20 cellular contexts compared by ENCODE assay signal in genomic region chr7:33946094-33946699, GRCh38. TPM values are rescaled to one million over a fixed set of nuclear protein-coding genes. Genes with fewer than 3 reads are reported as not detected.
A peak's percentile ranks its signal among the peaks of the same experiment; 100 is the strongest.
DNase-seq lines count a peak whose midpoint lies in the region; ATAC-seq, FAIRE-seq and TF ChIP-seq lines count a peak whose summit lies in the region.
"Had no signal": no experiment of that assay in that cellular context is flagged by ENCODE, and none has a peak within 500 bp of the region (broad histone marks: within the 10 kb centered on the region; RNA-seq: fewer than 3 reads in every experiment).

No MANE protein-coding gene starts in this region.

- no peak overlapping the region for H2BK20ac ChIP-seq in IMR-90 (ENCODE audit: low read depth, low read length)

- no peaks in the 10 kb centered on the region for H3K36me3 ChIP-seq in IMR-90 (ENCODE audit: control insufficient read depth, insufficient read depth, low read length)
- H3K36me3 ChIP-seq in bronchial epithelial cell (ENCODE audit: control insufficient read depth, insufficient read depth, low read length), result no peaks in the 10 kb centered on the region
- H3K36me3 ChIP-seq in testis (ENCODE audit: low read depth, missing control alignments), result no peaks in the 10 kb centered on the region
- no peaks in the 10 kb centered on the region for H3K36me3 ChIP-seq in gastroesophageal sphincter
- H3K36me3 ChIP-seq: SJCRH30 had no signal

- CTCF ChIA-PET in IMR-90 (lab: Yijun Ruan, JAX), result interaction anchor here (0.8 kb wide), 1 partner anchor 13 kb away, joined by 3 read pairs; no protein-coding TSS in a partner anchor

- no peak overlapping the region for H4K5ac ChIP-seq in IMR-90 (ENCODE audit: low read depth, low read length)

- H3K9me3 ChIP-seq in IMR-90 (ENCODE audit: control insufficient read depth, insufficient read depth, low read length) (no peaks in the 10 kb centered on the region), testis (no peaks in the 10 kb centered on the region), gastroesophageal sphincter (no peaks in the 10 kb centered on the region)
- H3K9me3 ChIP-seq: A549, MG63, SJCRH30 had no signal

- no peak overlapping the region for H3K56ac ChIP-seq in IMR-90 (ENCODE audit: extremely low read depth, insufficient read depth, low read length)

- BruUV-seq in IMR-90 (replicated peaks; lab: Mats Ljungman, UMichigan), result no TSS peak

- 0 out of 2 replicates have a peak overlapping the region, but pooled peaks have one; percentile 33 for H2AK5ac ChIP-seq in IMR-90 (ENCODE audit: low read depth, low read length)

- no peak overlapping the region for H3K18ac ChIP-seq in IMR-90 (ENCODE audit: low read depth, low read length)

- POLR2A ChIA-PET in IMR-90 (lab: Charles Lee; ENCODE audit: unreplicated experiment), result no interaction called here

- no peak overlapping the region for H3K23ac ChIP-seq in IMR-90 (ENCODE audit: low read depth, low read length)

- H4K8ac ChIP-seq in IMR-90 (ENCODE audit: low read depth in 2 of 2, low read length in 2 of 2), result no peak overlapping the region

- H4K91ac ChIP-seq in IMR-90 (ENCODE audit: insufficient read depth, low read depth, low read length), result no peak overlapping the region

- no peak for TF ChIP-seq EP300 in gastroesophageal sphincter (IDR thresholded peaks at IDR 0.05)

- DNase-seq in G401 (ENCODE audit: low spot score) (peak; percentile 52), IMR-90 (no peak), bronchial epithelial cell (ENCODE audit: low read depth) (peak; percentile 79), head of caudate nucleus (peak in 30 of 42 donors; percentile 19 to 73 (median 46)), testis (no peak)
- DNase-seq: CD4-positive, alpha-beta T cell; DMS153; EL; HFFc6; MG63; NCI-H1048; NCI-H1436 treated with DMSO at 0.1 percent for 48 hours; NCI-H2081; SJCRH30 had no signal

- H3K9me1 ChIP-seq in IMR-90 (ENCODE audit: insufficient read depth, low read length), result no peaks in the 10 kb centered on the region; the same call in 1 of the 2 replicates

- H4K20me1 ChIP-seq in IMR-90 (ENCODE audit: insufficient read depth, low read length), result no peaks in the 10 kb centered on the region

- WGBS in IMR-90 (ENCODE audit: extremely low coverage in 2 of 2, insufficient read length in 1 of 2), 2 experiments, result no CpG with 5 or more reads among the region's 3 CpGs
- WGBS in testis, 2 donors, result 87 to 90% methylated on average over 3 of the region's 3 CpGs
- WGBS in gastroesophageal sphincter (ENCODE audit: low coverage in 1 of 2), 2 donors, result 82 to 89% methylated on average over 3 of the region's 3 CpGs

- in situ Hi-C loops in G401 (cut with HindIII; ENCODE audit: low sequenced_read_pairs) (no loop called here), IMR-90 (cut with MboI; ENCODE audit: low sequenced_read_pairs) (no loop called here)

- no peak for TF ChIP-seq RAD21 in IMR-90 (IDR thresholded peaks at IDR 0.05; ENCODE audit: low read length)

- H3K4me1 ChIP-seq in IMR-90 (ENCODE audit: control insufficient read depth, insufficient read depth, low read length) (peaks cover 2% of the 10 kb centered on the region; the same call in 1 of the 2 replicates), testis (no peaks in the 10 kb centered on the region), gastroesophageal sphincter (no peaks in the 10 kb centered on the region)
- H3K4me1 ChIP-seq: A549, SJCRH30 had no signal

- dilution Hi-C loops in IMR-90 (cut with HindIII; ENCODE audit: low sequenced_read_pairs, unreplicated experiment), result no loop called here

- TF ChIP-seq CTCF in IMR-90 (conservative IDR thresholded peaks at IDR 0.05; ENCODE audit: low read depth, low read length) (no peak), bronchial epithelial cell (IDR thresholded peaks at IDR 0.05; ENCODE audit: insufficient read depth, low read length, severe bottlenecking) (no peak), testis (IDR thresholded peaks at IDR 0.05) (no peak), gastroesophageal sphincter (IDR thresholded peaks at IDR 0.05) (no peak)

- H2BK120ac ChIP-seq in IMR-90 (ENCODE audit: low read depth, low read length), result no peak overlapping the region

- no peak for FAIRE-seq in bronchial epithelial cell (lab: Jason Lieb, UNC)
- FAIRE-seq: A549, GM12892, GM18507 had no signal

- no peak overlapping the region for H3K9ac ChIP-seq in IMR-90 (ENCODE audit: low read depth, low read length)

- no peak overlapping the region for H3K14ac ChIP-seq in IMR-90 (replicated peaks; ENCODE audit: low read depth, low read length)

- ATAC-seq in IMR-90 (ENCODE audit: low read depth) (no peak), HG03135 (IDR thresholded peaks at IDR 0.05; ENCODE audit: unreplicated experiment) (no peak), gastroesophageal sphincter (no peak)
- ATAC-seq: A549 had no signal

- H3K4ac ChIP-seq in IMR-90 (ENCODE audit: low read depth, low read length), result no peak overlapping the region

- intact Hi-C loops in IMR-90 (cut with micrococcal nuclease) (no loop called here), head of caudate nucleus (cut with DNase I) (no loop called here), testis (cut with DNase I; ENCODE audit: low total_unique reads) (no loop called here)

- no peak overlapping the region for H2BK5ac ChIP-seq in IMR-90 (ENCODE audit: low read depth, low read length, poor library complexity, severe bottlenecking)

- TF ChIP-seq POLR2A in IMR-90 (IDR thresholded peaks at IDR 0.05; ENCODE audit: low read depth, low read length) (no peak), testis (IDR thresholded peaks at IDR 0.05) (no peak), gastroesophageal sphincter (IDR thresholded peaks at IDR 0.05) (no peak)

- H2AK9ac ChIP-seq in IMR-90 (replicated peaks; ENCODE audit: low read depth, low read length, poor library complexity), result no peak overlapping the region

- no peak overlapping the region for H2AFZ ChIP-seq in IMR-90 (replicated peaks; ENCODE audit: low read length, poor library complexity)

- H3K4me2 ChIP-seq in IMR-90 (ENCODE audit: low read depth, low read length), result no peak overlapping the region
- H3K4me2 ChIP-seq: A549 had no signal

- H3K27ac ChIP-seq in IMR-90 (ENCODE audit: insufficient read depth, low read length), result no peak overlapping the region
- H3K27ac ChIP-seq in testis, result no peak overlapping the region
- no peak overlapping the region for H3K27ac ChIP-seq in gastroesophageal sphincter
- H3K27ac ChIP-seq: A549, SJCRH30 had no signal

- H3K27me3 ChIP-seq in IMR-90 (ENCODE audit: control insufficient read depth, insufficient read depth, low read length) (no peaks in the 10 kb centered on the region), bronchial epithelial cell (ENCODE audit: control insufficient read depth, insufficient read depth, low read length) (no peaks in the 10 kb centered on the region), testis (no peaks in the 10 kb centered on the region), gastroesophageal sphincter (no peaks in the 10 kb centered on the region)
- H3K27me3 ChIP-seq: MG63, SJCRH30 had no signal

- H2BK15ac ChIP-seq in IMR-90 (ENCODE audit: low read depth, low read length), result no peak overlapping the region

- no peaks in the 10 kb centered on the region for H3K79me1 ChIP-seq in IMR-90 (ENCODE audit: low read depth in 1 of 2, low read length in 2 of 2)

- H3K4me3 ChIP-seq in IMR-90 (ENCODE audit: insufficient read depth, low read depth, low read length) (no peak overlapping the region), bronchial epithelial cell (ENCODE audit: low read depth, low read length) (no peak overlapping the region), testis (no peak overlapping the region), gastroesophageal sphincter (no peak overlapping the region)
- H3K4me3 ChIP-seq: A549, MG63, SJCRH30 had no signal

TF ChIP-seq in IMR-90, 13 proteins besides CTCF, POLR2A, EP300 and RAD21:
- TF ChIP-seq BHLHE40 (IDR thresholded peaks at IDR 0.05; ENCODE audit: low read depth, low read length), result no peak
- no peak for TF ChIP-seq MAZ (IDR thresholded peaks at IDR 0.05; ENCODE audit: borderline replicate concordance, low read depth, low read length)
- no peak for TF ChIP-seq CEBPB (IDR thresholded peaks at IDR 0.05; ENCODE audit: low read depth, low read length)
- TF ChIP-seq MAFK (IDR thresholded peaks at IDR 0.05; ENCODE audit: low read depth, low read length), result no peak
TF ChIP-seq in IMR-90: peak in this region for 0.

RNA-seq across cellular contexts. Expression of gene BMPER, which starts 40.9 kb away (rescaled TPM):
- total RNA-seq in G401 (2014; rRNA removed; shearing (Covaris generic)), result not detected in 2 replicates
- total RNA-seq in IMR-90 (2012; rRNA removed) (7.5 and 7.9 TPM in 2 replicates), bronchial epithelial cell (0.13 and 0.26 TPM in 2 replicates), testis (1 to 10 TPM; 2.4 to 2.8 TPM), gastroesophageal sphincter (10 to 100 TPM in 2 of 4 donors, 1 to 10 TPM in 2; 1.0 to 22.5 (median 12.0) TPM)
- polyA plus RNA-seq in IMR-90 (2012; rRNA removed) (4.6 and 6.2 TPM in 2 replicates), testis (ENCODE audit: insufficient read depth, low read depth, low replicate concordance) (1.7 TPM)
- 4.7 and 5.8 TPM in 2 replicates for polyA plus RNA-seq in IMR-90 (2012; cell fraction: cytosol; rRNA removed)
- 6.5 and 7.8 TPM in 2 replicates for polyA plus RNA-seq in IMR-90 (2012; cell fraction: nucleus; rRNA removed; ENCODE audit: low replicate concordance)
- total RNA-seq: CD4-positive, alpha-beta T cell; HT-29 had no signal

Comparison
In these comparisons a context has a peak if more than half of its experiments do, and no peak if none do; other contexts are left out.
1. DNase-seq: peak in G401 (single experiment), bronchial epithelial cell (single experiment) and head of caudate nucleus (30 of 42); none in IMR-90 (single experiment) and testis (single experiment).